ENCODE assay signal across 1 cellular context in the genomic region with DNA sequence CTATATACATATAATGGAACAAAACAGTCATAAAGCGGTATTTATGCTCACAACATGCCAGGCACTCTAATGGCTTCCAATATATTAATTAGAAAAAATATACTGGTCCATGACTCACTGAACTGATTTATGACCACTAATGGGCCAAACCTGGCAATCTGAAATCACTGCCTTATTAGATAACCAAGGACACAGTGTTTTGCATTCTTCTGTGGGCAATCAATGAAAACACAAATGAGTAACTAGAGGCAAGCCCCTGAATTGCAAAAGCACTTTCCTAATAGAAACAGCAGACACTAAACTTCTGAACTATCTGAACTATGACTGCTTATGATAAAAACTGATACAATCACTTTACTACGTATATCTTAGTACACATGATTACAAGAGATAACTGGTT.
A peak's percentile ranks its signal among the peaks of the same experiment; 100 is the strongest.
TF ChIP-seq lines count a peak whose summit lies in the region.

No MANE protein-coding gene starts in this region.

TF ChIP-seq in HepG2, 621 proteins besides CTCF, POLR2A, EP300 and RAD21 (continued from another document and continues in another):
- TF ChIP-seq, protein P1, sequence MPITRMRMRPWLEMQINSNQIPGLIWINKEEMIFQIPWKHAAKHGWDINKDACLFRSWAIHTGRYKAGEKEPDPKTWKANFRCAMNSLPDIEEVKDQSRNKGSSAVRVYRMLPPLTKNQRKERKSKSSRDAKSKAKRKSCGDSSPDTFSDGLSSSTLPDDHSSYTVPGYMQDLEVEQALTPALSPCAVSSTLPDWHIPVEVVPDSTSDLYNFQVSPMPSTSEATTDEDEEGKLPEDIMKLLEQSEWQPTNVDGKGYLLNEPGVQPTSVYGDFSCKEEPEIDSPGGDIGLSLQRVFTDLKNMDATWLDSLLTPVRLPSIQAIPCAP (CRISPR knock-in tag; IDR thresholded peaks at IDR 0.05; ENCODE audit: low read depth) = no peak
- TF ChIP-seq ZNF556 (CRISPR knock-in tag; IDR thresholded peaks at IDR 0.05; ENCODE audit: borderline replicate concordance) (no peak), ZNF296 (CRISPR knock-in tag; conservative IDR thresholded peaks at IDR 0.05) (no peak), AHR (CRISPR knock-in tag; IDR thresholded peaks at IDR 0.05) (no peak), NONO (IDR thresholded peaks at IDR 0.05) (no peak), NONO (CRISPR knock-in tag; conservative IDR thresholded peaks at IDR 0.05) (no peak), MEIS2 (CRISPR knock-in tag; IDR thresholded peaks at IDR 0.05) (no peak), CREM (IDR thresholded peaks at IDR 0.05) (peak; percentile 51; the same call in 1 of the 2 replicates), CREM (CRISPR knock-in tag; IDR thresholded peaks at IDR 0.05) (no peak), THAP11 (CRISPR knock-in tag; IDR thresholded peaks at IDR 0.05) (0 out of 2 replicates have a peak, but pooled peaks have one; percentile 24), NBN (conservative IDR thresholded peaks at IDR 0.05) (no peak), PAX8 (CRISPR knock-in tag; IDR thresholded peaks at IDR 0.05; ENCODE audit: borderline replicate concordance) (no peak), ZNF850 (CRISPR knock-in tag; conservative IDR thresholded peaks at IDR 0.05) (no peak), POGZ (CRISPR knock-in tag; IDR thresholded peaks at IDR 0.05) (no peak), FOXP1 (IDR thresholded peaks at IDR 0.05) (no peak), FOXP1 (CRISPR knock-in tag; IDR thresholded peaks at IDR 0.05) (peak; percentile 64; the same call in 1 of the 2 replicates), ZNF331 (CRISPR knock-in tag; IDR thresholded peaks at IDR 0.05) (peak; percentile 37; the same call in 1 of the 2 replicates), NCOA2 (CRISPR knock-in tag; IDR thresholded peaks at IDR 0.05) (peak; percentile 65), GPN1 (CRISPR knock-in tag; IDR thresholded peaks at IDR 0.05; ENCODE audit: borderline replicate concordance) (no peak), ISX (CRISPR knock-in tag; conservative IDR thresholded peaks at IDR 0.05) (no peak), MZF1 (CRISPR knock-in tag; IDR thresholded peaks at IDR 0.05; ENCODE audit: borderline replicate concordance) (no peak), MED1 (CRISPR knock-in tag; IDR thresholded peaks at IDR 0.05) (peak; percentile 68), RBM39 (IDR thresholded peaks at IDR 0.05; ENCODE audit: low read depth, low read length, poor library complexity, severe bottlenecking) (no peak), FOSL2 (CRISPR knock-in tag; IDR thresholded peaks at IDR 0.05) (peak; percentile 41; the same call in 1 of the 2 replicates), YEATS4 (CRISPR knock-in tag; IDR thresholded peaks at IDR 0.05; ENCODE audit: borderline replicate concordance) (no peak; the same call in 1 of the 2 replicates), TOE1 (CRISPR knock-in tag; IDR thresholded peaks at IDR 0.05) (no peak), CC2D1A (CRISPR knock-in tag; IDR thresholded peaks at IDR 0.05) (no peak), ZNF619 (CRISPR knock-in tag; IDR thresholded peaks at IDR 0.05) (no peak), ZNF263 (CRISPR knock-in tag; IDR thresholded peaks at IDR 0.05) (no peak), ZNF431 (CRISPR knock-in tag; IDR thresholded peaks at IDR 0.05; ENCODE audit: borderline replicate concordance, low read depth) (no peak), ZC3H4 (CRISPR knock-in tag; IDR thresholded peaks at IDR 0.05; ENCODE audit: borderline replicate concordance) (no peak)
- TF ChIP-seq, protein P2, sequence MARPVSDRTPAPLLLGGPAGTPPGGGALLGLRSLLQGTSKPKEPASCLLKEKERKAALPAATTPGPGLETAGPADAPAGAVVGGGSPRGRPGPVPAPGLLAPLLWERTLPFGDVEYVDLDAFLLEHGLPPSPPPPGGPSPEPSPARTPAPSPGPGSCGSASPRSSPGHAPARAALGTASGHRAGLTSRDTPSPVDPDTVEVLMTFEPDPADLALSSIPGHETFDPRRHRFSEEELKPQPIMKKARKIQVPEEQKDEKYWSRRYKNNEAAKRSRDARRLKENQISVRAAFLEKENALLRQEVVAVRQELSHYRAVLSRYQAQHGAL (CRISPR knock-in tag; IDR thresholded peaks at IDR 0.05; ENCODE audit: not compliant biosample characterization) = no peak
- TF ChIP-seq, protein P3, sequence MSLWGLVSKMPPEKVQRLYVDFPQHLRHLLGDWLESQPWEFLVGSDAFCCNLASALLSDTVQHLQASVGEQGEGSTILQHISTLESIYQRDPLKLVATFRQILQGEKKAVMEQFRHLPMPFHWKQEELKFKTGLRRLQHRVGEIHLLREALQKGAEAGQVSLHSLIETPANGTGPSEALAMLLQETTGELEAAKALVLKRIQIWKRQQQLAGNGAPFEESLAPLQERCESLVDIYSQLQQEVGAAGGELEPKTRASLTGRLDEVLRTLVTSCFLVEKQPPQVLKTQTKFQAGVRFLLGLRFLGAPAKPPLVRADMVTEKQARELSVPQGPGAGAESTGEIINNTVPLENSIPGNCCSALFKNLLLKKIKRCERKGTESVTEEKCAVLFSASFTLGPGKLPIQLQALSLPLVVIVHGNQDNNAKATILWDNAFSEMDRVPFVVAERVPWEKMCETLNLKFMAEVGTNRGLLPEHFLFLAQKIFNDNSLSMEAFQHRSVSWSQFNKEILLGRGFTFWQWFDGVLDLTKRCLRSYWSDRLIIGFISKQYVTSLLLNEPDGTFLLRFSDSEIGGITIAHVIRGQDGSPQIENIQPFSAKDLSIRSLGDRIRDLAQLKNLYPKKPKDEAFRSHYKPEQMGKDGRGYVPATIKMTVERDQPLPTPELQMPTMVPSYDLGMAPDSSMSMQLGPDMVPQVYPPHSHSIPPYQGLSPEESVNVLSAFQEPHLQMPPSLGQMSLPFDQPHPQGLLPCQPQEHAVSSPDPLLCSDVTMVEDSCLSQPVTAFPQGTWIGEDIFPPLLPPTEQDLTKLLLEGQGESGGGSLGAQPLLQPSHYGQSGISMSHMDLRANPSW (CRISPR knock-in tag; IDR thresholded peaks at IDR 0.05; ENCODE audit: borderline replicate concordance) = no peak
- TF ChIP-seq, protein P4, sequence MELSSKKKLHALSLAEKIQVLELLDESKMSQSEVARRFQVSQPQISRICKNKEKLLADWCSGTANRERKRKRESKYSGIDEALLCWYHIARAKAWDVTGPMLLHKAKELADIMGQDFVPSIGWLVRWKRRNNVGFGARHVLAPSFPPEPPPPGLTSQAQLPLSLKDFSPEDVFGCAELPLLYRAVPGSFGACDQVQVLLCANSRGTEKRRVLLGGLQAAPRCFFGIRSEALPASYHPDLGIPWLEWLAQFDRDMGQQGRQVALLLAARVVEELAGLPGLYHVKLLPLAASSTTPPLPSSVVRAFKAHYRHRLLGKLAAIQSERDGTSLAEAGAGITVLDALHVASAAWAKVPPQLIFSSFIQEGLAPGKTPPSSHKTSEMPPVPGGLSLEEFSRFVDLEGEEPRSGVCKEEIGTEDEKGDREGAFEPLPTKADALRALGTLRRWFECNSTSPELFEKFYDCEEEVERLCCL (CRISPR knock-in tag; IDR thresholded peaks at IDR 0.05; ENCODE audit: borderline replicate concordance) = no peak
- TF ChIP-seq, protein P5, sequence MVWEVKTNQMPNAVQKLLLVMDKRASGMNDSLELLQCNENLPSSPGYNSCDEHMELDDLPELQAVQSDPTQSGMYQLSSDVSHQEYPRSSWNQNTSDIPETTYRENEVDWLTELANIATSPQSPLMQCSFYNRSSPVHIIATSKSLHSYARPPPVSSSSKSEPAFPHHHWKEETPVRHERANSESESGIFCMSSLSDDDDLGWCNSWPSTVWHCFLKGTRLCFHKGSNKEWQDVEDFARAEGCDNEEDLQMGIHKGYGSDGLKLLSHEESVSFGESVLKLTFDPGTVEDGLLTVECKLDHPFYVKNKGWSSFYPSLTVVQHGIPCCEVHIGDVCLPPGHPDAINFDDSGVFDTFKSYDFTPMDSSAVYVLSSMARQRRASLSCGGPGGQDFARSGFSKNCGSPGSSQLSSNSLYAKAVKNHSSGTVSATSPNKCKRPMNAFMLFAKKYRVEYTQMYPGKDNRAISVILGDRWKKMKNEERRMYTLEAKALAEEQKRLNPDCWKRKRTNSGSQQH (CRISPR knock-in tag; IDR thresholded peaks at IDR 0.05; ENCODE audit: low read depth) = no peak
- TF ChIP-seq, protein P6, sequence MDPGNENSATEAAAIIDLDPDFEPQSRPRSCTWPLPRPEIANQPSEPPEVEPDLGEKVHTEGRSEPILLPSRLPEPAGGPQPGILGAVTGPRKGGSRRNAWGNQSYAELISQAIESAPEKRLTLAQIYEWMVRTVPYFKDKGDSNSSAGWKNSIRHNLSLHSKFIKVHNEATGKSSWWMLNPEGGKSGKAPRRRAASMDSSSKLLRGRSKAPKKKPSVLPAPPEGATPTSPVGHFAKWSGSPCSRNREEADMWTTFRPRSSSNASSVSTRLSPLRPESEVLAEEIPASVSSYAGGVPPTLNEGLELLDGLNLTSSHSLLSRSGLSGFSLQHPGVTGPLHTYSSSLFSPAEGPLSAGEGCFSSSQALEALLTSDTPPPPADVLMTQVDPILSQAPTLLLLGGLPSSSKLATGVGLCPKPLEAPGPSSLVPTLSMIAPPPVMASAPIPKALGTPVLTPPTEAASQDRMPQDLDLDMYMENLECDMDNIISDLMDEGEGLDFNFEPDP (CRISPR knock-in tag; conservative IDR thresholded peaks at IDR 0.05) = no peak
- TF ChIP-seq, protein P7, sequence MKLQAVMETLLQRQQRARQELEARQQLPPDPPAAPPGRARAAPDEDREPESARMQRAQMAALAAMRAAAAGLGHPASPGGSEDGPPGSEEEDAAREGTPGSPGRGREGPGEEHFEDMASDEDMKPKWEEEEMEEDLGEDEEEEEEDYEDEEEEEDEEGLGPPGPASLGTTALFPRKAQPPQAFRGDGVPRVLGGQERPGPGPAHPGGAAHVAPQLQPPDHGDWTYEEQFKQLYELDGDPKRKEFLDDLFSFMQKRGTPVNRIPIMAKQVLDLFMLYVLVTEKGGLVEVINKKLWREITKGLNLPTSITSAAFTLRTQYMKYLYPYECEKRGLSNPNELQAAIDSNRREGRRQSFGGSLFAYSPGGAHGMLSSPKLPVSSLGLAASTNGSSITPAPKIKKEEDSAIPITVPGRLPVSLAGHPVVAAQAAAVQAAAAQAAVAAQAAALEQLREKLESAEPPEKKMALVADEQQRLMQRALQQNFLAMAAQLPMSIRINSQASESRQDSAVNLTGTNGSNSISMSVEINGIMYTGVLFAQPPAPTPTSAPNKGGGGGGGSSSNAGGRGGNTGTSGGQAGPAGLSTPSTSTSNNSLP (IDR thresholded peaks at IDR 0.05; ENCODE audit: low read depth, low read length) = peak; percentile 68
- TF ChIP-seq, protein P8, sequence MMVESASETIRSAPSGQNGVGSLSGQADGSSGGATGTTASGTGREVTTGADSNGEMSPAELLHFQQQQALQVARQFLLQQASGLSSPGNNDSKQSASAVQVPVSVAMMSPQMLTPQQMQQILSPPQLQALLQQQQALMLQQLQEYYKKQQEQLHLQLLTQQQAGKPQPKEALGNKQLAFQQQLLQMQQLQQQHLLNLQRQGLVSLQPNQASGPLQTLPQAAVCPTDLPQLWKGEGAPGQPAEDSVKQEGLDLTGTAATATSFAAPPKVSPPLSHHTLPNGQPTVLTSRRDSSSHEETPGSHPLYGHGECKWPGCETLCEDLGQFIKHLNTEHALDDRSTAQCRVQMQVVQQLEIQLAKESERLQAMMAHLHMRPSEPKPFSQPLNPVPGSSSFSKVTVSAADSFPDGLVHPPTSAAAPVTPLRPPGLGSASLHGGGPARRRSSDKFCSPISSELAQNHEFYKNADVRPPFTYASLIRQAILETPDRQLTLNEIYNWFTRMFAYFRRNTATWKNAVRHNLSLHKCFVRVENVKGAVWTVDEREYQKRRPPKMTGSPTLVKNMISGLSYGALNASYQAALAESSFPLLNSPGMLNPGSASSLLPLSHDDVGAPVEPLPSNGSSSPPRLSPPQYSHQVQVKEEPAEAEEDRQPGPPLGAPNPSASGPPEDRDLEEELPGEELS (CRISPR knock-in tag; IDR thresholded peaks at IDR 0.05) = peak; percentile 32; the same call in 1 of the 2 replicates
- TF ChIP-seq, protein P9, sequence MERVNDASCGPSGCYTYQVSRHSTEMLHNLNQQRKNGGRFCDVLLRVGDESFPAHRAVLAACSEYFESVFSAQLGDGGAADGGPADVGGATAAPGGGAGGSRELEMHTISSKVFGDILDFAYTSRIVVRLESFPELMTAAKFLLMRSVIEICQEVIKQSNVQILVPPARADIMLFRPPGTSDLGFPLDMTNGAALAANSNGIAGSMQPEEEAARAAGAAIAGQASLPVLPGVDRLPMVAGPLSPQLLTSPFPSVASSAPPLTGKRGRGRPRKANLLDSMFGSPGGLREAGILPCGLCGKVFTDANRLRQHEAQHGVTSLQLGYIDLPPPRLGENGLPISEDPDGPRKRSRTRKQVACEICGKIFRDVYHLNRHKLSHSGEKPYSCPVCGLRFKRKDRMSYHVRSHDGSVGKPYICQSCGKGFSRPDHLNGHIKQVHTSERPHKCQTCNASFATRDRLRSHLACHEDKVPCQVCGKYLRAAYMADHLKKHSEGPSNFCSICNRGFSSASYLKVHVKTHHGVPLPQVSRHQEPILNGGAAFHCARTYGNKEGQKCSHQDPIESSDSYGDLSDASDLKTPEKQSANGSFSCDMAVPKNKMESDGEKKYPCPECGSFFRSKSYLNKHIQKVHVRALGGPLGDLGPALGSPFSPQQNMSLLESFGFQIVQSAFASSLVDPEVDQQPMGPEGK (CRISPR knock-in tag; IDR thresholded peaks at IDR 0.05) = no peak
- TF ChIP-seq, protein P10, sequence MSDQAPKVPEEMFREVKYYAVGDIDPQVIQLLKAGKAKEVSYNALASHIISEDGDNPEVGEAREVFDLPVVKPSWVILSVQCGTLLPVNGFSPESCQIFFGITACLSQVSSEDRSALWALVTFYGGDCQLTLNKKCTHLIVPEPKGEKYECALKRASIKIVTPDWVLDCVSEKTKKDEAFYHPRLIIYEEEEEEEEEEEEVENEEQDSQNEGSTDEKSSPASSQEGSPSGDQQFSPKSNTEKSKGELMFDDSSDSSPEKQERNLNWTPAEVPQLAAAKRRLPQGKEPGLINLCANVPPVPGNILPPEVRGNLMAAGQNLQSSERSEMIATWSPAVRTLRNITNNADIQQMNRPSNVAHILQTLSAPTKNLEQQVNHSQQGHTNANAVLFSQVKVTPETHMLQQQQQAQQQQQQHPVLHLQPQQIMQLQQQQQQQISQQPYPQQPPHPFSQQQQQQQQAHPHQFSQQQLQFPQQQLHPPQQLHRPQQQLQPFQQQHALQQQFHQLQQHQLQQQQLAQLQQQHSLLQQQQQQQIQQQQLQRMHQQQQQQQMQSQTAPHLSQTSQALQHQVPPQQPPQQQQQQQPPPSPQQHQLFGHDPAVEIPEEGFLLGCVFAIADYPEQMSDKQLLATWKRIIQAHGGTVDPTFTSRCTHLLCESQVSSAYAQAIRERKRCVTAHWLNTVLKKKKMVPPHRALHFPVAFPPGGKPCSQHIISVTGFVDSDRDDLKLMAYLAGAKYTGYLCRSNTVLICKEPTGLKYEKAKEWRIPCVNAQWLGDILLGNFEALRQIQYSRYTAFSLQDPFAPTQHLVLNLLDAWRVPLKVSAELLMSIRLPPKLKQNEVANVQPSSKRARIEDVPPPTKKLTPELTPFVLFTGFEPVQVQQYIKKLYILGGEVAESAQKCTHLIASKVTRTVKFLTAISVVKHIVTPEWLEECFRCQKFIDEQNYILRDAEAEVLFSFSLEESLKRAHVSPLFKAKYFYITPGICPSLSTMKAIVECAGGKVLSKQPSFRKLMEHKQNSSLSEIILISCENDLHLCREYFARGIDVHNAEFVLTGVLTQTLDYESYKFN (CRISPR knock-in tag; conservative IDR thresholded peaks at IDR 0.05) = peak; percentile 79
- TF ChIP-seq, protein P11, sequence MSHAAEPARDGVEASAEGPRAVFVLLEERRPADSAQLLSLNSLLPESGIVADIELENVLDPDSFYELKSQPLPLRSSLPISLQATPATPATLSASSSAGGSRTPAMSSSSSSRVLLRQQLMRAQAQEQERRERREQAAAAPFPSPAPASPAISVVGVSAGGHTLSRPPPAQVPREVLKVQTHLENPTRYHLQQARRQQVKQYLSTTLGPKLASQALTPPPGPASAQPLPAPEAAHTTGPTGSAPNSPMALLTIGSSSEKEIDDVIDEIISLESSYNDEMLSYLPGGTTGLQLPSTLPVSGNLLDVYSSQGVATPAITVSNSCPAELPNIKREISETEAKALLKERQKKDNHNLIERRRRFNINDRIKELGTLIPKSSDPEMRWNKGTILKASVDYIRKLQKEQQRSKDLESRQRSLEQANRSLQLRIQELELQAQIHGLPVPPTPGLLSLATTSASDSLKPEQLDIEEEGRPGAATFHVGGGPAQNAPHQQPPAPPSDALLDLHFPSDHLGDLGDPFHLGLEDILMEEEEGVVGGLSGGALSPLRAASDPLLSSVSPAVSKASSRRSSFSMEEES (CRISPR knock-in tag; IDR thresholded peaks at IDR 0.05) = no peak
